16 cellular contexts compared by ENCODE assay signal in genomic region chr3:54733615-54734014, GRCh38.
A peak's percentile ranks its signal among the peaks of the same experiment; 100 is the strongest.
DNase-seq lines count a peak whose midpoint lies in the region; ATAC-seq and TF ChIP-seq lines count a peak whose summit lies in the region.
"Had no signal": no experiment of that assay in that cellular context is flagged by ENCODE, and none has a peak within 500 bp of the region (broad histone marks: within the 10 kb centered on the region; RNA-seq: fewer than 3 reads in every experiment).

No MANE protein-coding gene starts in this region.

- H3K9ac ChIP-seq in SK-N-SH = no peak overlapping the region
- H3K9ac ChIP-seq: BLaER1 treated with 17β-estradiol and CSF1 and Interleukin-3, amounts not matched to agents 10 nM and 100 nM had no signal

- intact Hi-C loops in testis (cut with DNase I; ENCODE audit: low total_unique reads) (no loop called here), psoas muscle (cut with DNase I) (no loop called here)

- H3K36me3 ChIP-seq in SK-N-SH (replicated peaks in 1 of 2; ENCODE audit: control insufficient read depth in 1 of 2, insufficient read depth in 2 of 2, low read length in 1 of 2) (no peaks in the 10 kb centered on the region), testis (ENCODE audit: low read depth, missing control alignments) (no peaks in the 10 kb centered on the region), psoas muscle (ENCODE audit: insufficient read depth in 1 of 2, low read depth in 1 of 2) (no peaks in the 10 kb centered on the region)
- H3K36me3 ChIP-seq: BLaER1 treated with 17β-estradiol and CSF1 and Interleukin-3, amounts not matched to agents 10 nM and 100 nM had no signal

- TF ChIP-seq RAD21 in SK-N-SH (IDR thresholded peaks at IDR 0.05; ENCODE audit: low read length) = no peak

- 9% methylated on average over 5 of the region's 5 CpGs for WGBS in SK-N-SH (ENCODE audit: low lambda C conversion rate)
- WGBS in testis, 2 donors = 68 to 72% methylated on average over 5 of the region's 5 CpGs
- WGBS in psoas muscle, 3 donors = 61 to 67% (median 63%) methylated on average over 5 of the region's 5 CpGs

- H3K4me2 ChIP-seq in SK-N-SH = no peak overlapping the region
- H3K4me2 ChIP-seq: BLaER1 treated with 17β-estradiol and CSF1 and Interleukin-3, amounts not matched to agents 10 nM and 100 nM; GM23338 had no signal

- CTCF ChIA-PET in SK-N-SH (lab: Yijun Ruan, JAX) = interaction anchor here (0.8 to 1.5 kb wide), 3 partner anchors 19 to 795 kb away, joined by 3 to 5 read pairs (median 4); no protein-coding TSS in a partner anchor

- TF ChIP-seq POLR2A in testis (IDR thresholded peaks at IDR 0.05) = no peak

- peak in 1 of 2 experiments; percentile 95; a peak in 2 of 4 replicates for TF ChIP-seq EP300 in SK-N-SH (IDR thresholded peaks at IDR 0.05; ENCODE audit: borderline replicate concordance in 1 of 2, low read depth in 1 of 2, low read length in 1 of 2)

- TF ChIP-seq CTCF in SK-N-SH (IDR thresholded peaks at IDR 0.05) (no peak), testis (IDR thresholded peaks at IDR 0.05) (no peak), psoas muscle (IDR thresholded peaks at IDR 0.05) (no peak)

- no peaks in the 10 kb centered on the region for H4K20me1 ChIP-seq in SK-N-SH (ENCODE audit: insufficient read depth)
- H4K20me1 ChIP-seq: BLaER1 treated with 17β-estradiol and CSF1 and Interleukin-3, amounts not matched to agents 10 nM and 100 nM had no signal

- DNase-seq in NCI-H1694 treated with DMSO at 0.1 percent for 48 hours (lab: John Stamatoyannopoulos, UW) = peak; percentile 53
- no peak for DNase-seq in NCI-H1694 (lab: John Stamatoyannopoulos, UW)
- peak; percentile 44 for DNase-seq in SK-N-SH
- peak; percentile 17 for DNase-seq in left kidney (ENCODE audit: low read depth, low spot score)
- DNase-seq in DMS53 (lab: John Stamatoyannopoulos, UW) = no peak
- no peak for DNase-seq in testis
- DNase-seq in psoas muscle = no peak
- DNase-seq: 8988T; Calu3; CD8-positive, alpha-beta T cell; DMS79; GDM1; HCEC 1CT had no signal

- H3K27me3 ChIP-seq in SK-N-SH (ENCODE audit: insufficient read depth) (no peaks in the 10 kb centered on the region), testis (no peaks in the 10 kb centered on the region), psoas muscle (ENCODE audit: insufficient read depth in 3 of 3, low read length in 2 of 3) (no peaks in the 10 kb centered on the region)
- H3K27me3 ChIP-seq: BLaER1 treated with 17β-estradiol and CSF1 and Interleukin-3, amounts not matched to agents 10 nM and 100 nM had no signal

- H3K4me1 ChIP-seq in SK-N-SH (ENCODE audit: control insufficient read depth in 1 of 2, insufficient read depth in 2 of 2, low read depth in 1 of 2, low read length in 1 of 2) (peaks cover 0 to 22% of the 10 kb centered on the region in 2 experiments; a peak in 2 of 4 replicates), testis (peaks cover 3% of the 10 kb centered on the region), psoas muscle (no peaks in the 10 kb centered on the region)
- H3K4me1 ChIP-seq: BLaER1 treated with 17β-estradiol and CSF1 and Interleukin-3, amounts not matched to agents 10 nM and 100 nM had no signal

- no peaks in the 10 kb centered on the region for H3K9me2 ChIP-seq in SK-N-SH

- H3K79me2 ChIP-seq in SK-N-SH (ENCODE audit: insufficient read depth) = no peaks in the 10 kb centered on the region

- H3K27ac ChIP-seq in SK-N-SH (ENCODE audit: low read depth in 2 of 2, low read length in 1 of 2) (peak overlapping the region in 1 of 2 experiments; percentile 58; a peak in 2 of 4 replicates), testis (no peak overlapping the region), psoas muscle (no peak overlapping the region)
- H3K27ac ChIP-seq: BLaER1 treated with 17β-estradiol and CSF1 and Interleukin-3, amounts not matched to agents 10 nM and 100 nM; HL-60 had no signal

- no peak overlapping the region for H3K4me3 ChIP-seq in SK-N-SH (ENCODE audit: low read depth in 2 of 2, low read length in 1 of 2)
- H3K4me3 ChIP-seq in testis = no peak overlapping the region
- no peak overlapping the region for H3K4me3 ChIP-seq in psoas muscle
- H3K4me3 ChIP-seq: BLaER1 treated with 17β-estradiol and CSF1 and Interleukin-3, amounts not matched to agents 10 nM and 100 nM; GM23338 had no signal

- POLR2A ChIA-PET in SK-N-SH (lab: Yijun Ruan, JAX) = interaction anchor here (0.5 kb wide), 1 partner anchor 1275 kb away, joined by 3 read pairs; no protein-coding TSS in a partner anchor

- no peak for ATAC-seq in psoas muscle
- ATAC-seq: CD8-positive, alpha-beta T cell; GM23338 had no signal

- no peaks in the 10 kb centered on the region for H3K9me3 ChIP-seq in SK-N-SH
- no peaks in the 10 kb centered on the region for H3K9me3 ChIP-seq in testis
- peaks cover 2% of the 10 kb centered on the region for H3K9me3 ChIP-seq in psoas muscle

- H3F3A ChIP-seq in SK-N-SH (replicated peaks; ENCODE audit: insufficient read depth) = no peaks in the 10 kb centered on the region

- no peak overlapping the region for H2AFZ ChIP-seq in SK-N-SH (ENCODE audit: low read depth)
- H2AFZ ChIP-seq: GM23338 had no signal

TF ChIP-seq in SK-N-SH, 30 proteins besides CTCF, POLR2A, EP300 and RAD21:
- TF ChIP-seq JUND (IDR thresholded peaks at IDR 0.05) (no peak), NFIC (IDR thresholded peaks at IDR 0.05; ENCODE audit: borderline replicate concordance) (no peak), TEAD4 (IDR thresholded peaks at IDR 0.05; ENCODE audit: borderline replicate concordance, insufficient read depth) (no peak), FOXJ3 (CRISPR knock-in tag; IDR thresholded peaks at IDR 0.05) (peak; percentile 71), CHD2 (IDR thresholded peaks at IDR 0.05; ENCODE audit: low read length, partially characterized antibody) (peak; percentile 73), ZBTB33 (IDR thresholded peaks at IDR 0.05; ENCODE audit: borderline replicate concordance, low read depth) (no peak), FOXM1 (IDR thresholded peaks at IDR 0.05; ENCODE audit: low read depth) (no peak), SIN3A (IDR thresholded peaks at IDR 0.05; ENCODE audit: borderline replicate concordance, low read depth, low read length) (no peak), GABPA (IDR thresholded peaks at IDR 0.05; ENCODE audit: low read depth) (no peak), RCOR1 (IDR thresholded peaks at IDR 0.05; ENCODE audit: low read length) (peak; percentile 93), MXI1 (IDR thresholded peaks at IDR 0.05; ENCODE audit: low read depth, low read length) (no peak), TCF12 (IDR thresholded peaks at IDR 0.05) (peak; percentile 28; the same call in 1 of the 2 replicates), FOSL2 (IDR thresholded peaks at IDR 0.05; ENCODE audit: borderline replicate concordance, low read depth) (no peak), SMC3 (IDR thresholded peaks at IDR 0.05; ENCODE audit: low read depth, low read length) (no peak), GATA2 (CRISPR knock-in tag; IDR thresholded peaks at IDR 0.05) (peak; percentile 95)
- TF ChIP-seq, protein P1, sequence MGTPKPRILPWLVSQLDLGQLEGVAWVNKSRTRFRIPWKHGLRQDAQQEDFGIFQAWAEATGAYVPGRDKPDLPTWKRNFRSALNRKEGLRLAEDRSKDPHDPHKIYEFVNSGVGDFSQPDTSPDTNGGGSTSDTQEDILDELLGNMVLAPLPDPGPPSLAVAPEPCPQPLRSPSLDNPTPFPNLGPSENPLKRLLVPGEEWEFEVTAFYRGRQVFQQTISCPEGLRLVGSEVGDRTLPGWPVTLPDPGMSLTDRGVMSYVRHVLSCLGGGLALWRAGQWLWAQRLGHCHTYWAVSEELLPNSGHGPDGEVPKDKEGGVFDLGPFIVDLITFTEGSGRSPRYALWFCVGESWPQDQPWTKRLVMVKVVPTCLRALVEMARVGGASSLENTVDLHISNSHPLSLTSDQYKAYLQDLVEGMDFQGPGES (IDR thresholded peaks at IDR 0.05; ENCODE audit: low read depth, low read length) = no peak

Comparison
In these comparisons a context has a peak if more than half of its experiments do, and no peak if none do; other contexts are left out.
1. DNase-seq: peak in NCI-H1694 treated with DMSO at 0.1 percent for 48 hours (single experiment), SK-N-SH (single experiment) and left kidney (single experiment); none in NCI-H1694 (single experiment), DMS53 (single experiment), testis (single experiment) and psoas muscle (0 of 2).